In the genomic region with DNA sequence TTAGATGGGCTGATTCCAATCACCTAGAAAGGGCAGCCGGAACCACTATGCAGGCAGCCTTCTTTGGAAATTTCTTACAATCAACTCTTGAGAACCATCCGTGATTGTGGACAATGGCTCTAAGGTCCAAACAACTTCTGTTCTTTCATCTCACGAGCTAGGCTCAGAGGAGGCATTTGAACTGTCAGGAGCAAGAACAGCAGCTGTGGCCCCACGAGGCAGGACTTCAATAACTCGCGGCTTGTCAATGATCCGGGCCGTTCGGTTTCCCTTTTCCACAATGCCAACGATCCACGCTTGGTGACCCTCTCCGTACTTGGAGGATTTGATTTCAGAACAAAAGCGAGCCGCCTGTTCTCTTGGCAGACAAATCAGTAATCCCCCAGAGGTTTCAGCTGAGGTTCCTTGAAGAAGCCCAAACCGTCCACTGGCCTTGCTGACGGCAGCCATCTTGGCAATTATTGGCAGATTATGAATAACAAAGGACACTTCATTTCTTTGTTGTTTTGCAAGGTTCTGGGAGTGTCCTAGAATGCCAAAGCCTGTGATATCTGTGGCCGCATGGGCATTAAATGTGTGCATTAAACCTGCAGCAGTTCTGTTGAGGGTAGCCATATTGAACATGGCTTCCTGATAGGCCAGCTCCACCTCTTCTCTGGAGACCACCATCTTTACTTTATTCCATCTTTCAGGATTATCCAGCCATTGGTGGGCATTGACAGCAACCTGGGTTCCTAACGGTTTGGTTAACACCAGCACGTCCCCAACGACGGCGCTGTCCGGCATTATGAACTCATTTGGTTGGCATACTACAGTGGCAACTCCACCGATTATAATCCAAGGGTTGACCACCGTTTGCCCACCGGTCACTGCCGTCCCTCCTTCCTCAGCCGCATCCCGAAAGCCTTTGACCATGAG, we compare ENCODE assay signal across 9 cellular contexts. TPM values are rescaled to one million over a fixed set of nuclear protein-coding genes. Genes with fewer than 3 reads are reported as not detected.
DNase-seq lines count a peak whose midpoint lies in the region; ATAC-seq and TF ChIP-seq lines count a peak whose summit lies in the region.
"Had no signal": no experiment of that assay in that cellular context is flagged by ENCODE, and none has a peak within 500 bp of the region (broad histone marks: within the 10 kb centered on the region; RNA-seq: fewer than 3 reads in every experiment).

No MANE protein-coding gene starts in this region.

- peaks cover 18% of the 10 kb centered on the region for H3K9me3 Mint-ChIP-seq in progenitor cell of endocrine pancreas (ENCODE audit: low read depth)

- H3K4me3 ChIP-seq in DOHH2 (ENCODE audit: low read length) (peak overlapping the region; percentile 91), PC-3 (ENCODE audit: low read length) (peak overlapping the region; percentile 96), epithelial cell of proximal tubule (ENCODE audit: low read depth, low read length) (peak overlapping the region; percentile 98)

- TF ChIP-seq CTCF in DOHH2 (IDR thresholded peaks at IDR 0.05; ENCODE audit: low read depth, low read length, poor library complexity, severe bottlenecking) (no peak), PC-3 (conservative IDR thresholded peaks at IDR 0.05; ENCODE audit: low read depth, low read length) (no peak), epithelial cell of proximal tubule (conservative IDR thresholded peaks at IDR 0.05; ENCODE audit: low read depth, low read length) (no peak), progenitor cell of endocrine pancreas (IDR thresholded peaks at IDR 0.05; ENCODE audit: unreplicated experiment) (no peak)

- no peaks in the 10 kb centered on the region for H3K27me3 ChIP-seq in DOHH2 (ENCODE audit: control insufficient read depth, low read length)
- no peaks in the 10 kb centered on the region for H3K27me3 ChIP-seq in PC-3 (ENCODE audit: low read length)

- peak overlapping the region; percentile 81 for H3K4me3 Mint-ChIP-seq in progenitor cell of endocrine pancreas (ENCODE audit: low read depth)

- H3K27me3 Mint-ChIP-seq in progenitor cell of endocrine pancreas: no peaks in the 10 kb centered on the region

- BruUV-seq in PC-3 (replicated peaks; lab: Mats Ljungman, UMichigan): TSS peak; percentile 68

- H3K27ac Mint-ChIP-seq in progenitor cell of endocrine pancreas: peak overlapping the region; percentile 80

- ATAC-seq in PC-3 (no peak), HG03432 (IDR thresholded peaks at IDR 0.05; ENCODE audit: unreplicated experiment) (no peak), HG02678 (IDR thresholded peaks at IDR 0.05; ENCODE audit: unreplicated experiment) (no peak)

- H3K4me1 Mint-ChIP-seq in progenitor cell of endocrine pancreas (ENCODE audit: low read depth): peaks cover 11% of the 10 kb centered on the region

- peaks cover 42% of the 10 kb centered on the region for H3K79me2 ChIP-seq in DOHH2 (ENCODE audit: control insufficient read depth, low read length)
- peaks cover 24% of the 10 kb centered on the region for H3K79me2 ChIP-seq in PC-3 (ENCODE audit: low read length)

- H3K4me1 ChIP-seq in DOHH2 (ENCODE audit: control insufficient read depth, low read length) (peaks cover 58% of the 10 kb centered on the region), PC-3 (ENCODE audit: insufficient read depth, low read length) (peaks cover 19% of the 10 kb centered on the region)

- H3K9ac ChIP-seq in PC-3 (ENCODE audit: low read length): peak overlapping the region; percentile 94

- H3K9me2 ChIP-seq in DOHH2 (replicated peaks; ENCODE audit: control insufficient read depth, low read length) (no peaks in the 10 kb centered on the region), PC-3 (replicated peaks; ENCODE audit: low read length) (no peaks in the 10 kb centered on the region)

- H4K20me1 ChIP-seq in DOHH2 (ENCODE audit: control insufficient read depth, insufficient read depth, low read depth, low read length) (peaks cover 21% of the 10 kb centered on the region), PC-3 (ENCODE audit: low read length) (no peaks in the 10 kb centered on the region)

- H2AFZ ChIP-seq in PC-3 (ENCODE audit: low read length): peak overlapping the region; percentile 96

- peaks cover 30% of the 10 kb centered on the region for H3K36me3 Mint-ChIP-seq in progenitor cell of endocrine pancreas (ENCODE audit: insufficient read depth)

- DNase-seq in PC-3: no peak
- no peak for DNase-seq in epithelial cell of proximal tubule (ENCODE audit: low read depth)
- DNase-seq in progenitor cell of endocrine pancreas (ENCODE audit: low spot score, unreplicated experiment): no peak
- DNase-seq in germinal center (ENCODE audit: low spot score): no peak
- DNase-seq in stimulated activated CD4-positive, alpha-beta T cell treated with anti-CD3 and anti-CD28 coated beads, Interleukin-2, amount 100 ng/mL, for 48 hours: no peak

- CTCF ChIA-PET in PC-3 (lab: Charles Lee): interaction anchor here (0.6 kb wide), 1 partner anchor 55 kb away, joined by 5 read pairs; no protein-coding TSS in a partner anchor

- H3K9me3 ChIP-seq in DOHH2 (ENCODE audit: control insufficient read depth, insufficient read depth, low read length): no peaks in the 10 kb centered on the region
- H3K9me3 ChIP-seq in PC-3 (ENCODE audit: low read length): no peaks in the 10 kb centered on the region

- intact Hi-C loops in PC-3 (cut with micrococcal nuclease): loop anchor here (10.0 kb wide), 1 partner anchor 80 kb away; the partner anchor contains the start of gene ZNF768

- H3K36me3 ChIP-seq in DOHH2 (ENCODE audit: control insufficient read depth, low read length) (peaks cover 33% of the 10 kb centered on the region), PC-3 (ENCODE audit: low read depth, low read length) (no peaks in the 10 kb centered on the region)

- peak overlapping the region; percentile 76 for H3K27ac ChIP-seq in DOHH2 (ENCODE audit: low read depth, low read length)
- H3K27ac ChIP-seq in PC-3 (ENCODE audit: low read length): no peak overlapping the region

- H3F3A ChIP-seq in DOHH2 (ENCODE audit: control insufficient read depth, insufficient read depth): peaks cover 37% of the 10 kb centered on the region
- H3F3A ChIP-seq in PC-3 (ENCODE audit: low read length, unreplicated experiment): no peaks in the 10 kb centered on the region

- POLR2A ChIA-PET in PC-3 (lab: Charles Lee; ENCODE audit: unreplicated experiment): no interaction called here

- peak overlapping the region; percentile 96 for H3K4me2 ChIP-seq in DOHH2 (ENCODE audit: low read length)
- peak overlapping the region; percentile 98 for H3K4me2 ChIP-seq in PC-3 (ENCODE audit: low read length)

RNA-seq across cellular contexts. Expression of gene SEPHS2, which starts 1.2 kb away (rescaled TPM):
- total RNA-seq in PC-3 (2014; rRNA removed) (8.4 and 16.8 TPM in 2 replicates), epithelial cell of proximal tubule (17.6 and 27.6 TPM in 2 replicates), progenitor cell of endocrine pancreas (42.1 and 42.6 TPM in 2 replicates)

RNA-seq across cellular contexts. Expression of gene DCTPP1, which starts 14.7 kb away (rescaled TPM):
- total RNA-seq in PC-3 (2014; rRNA removed): 63.1 and 64.1 TPM in 2 replicates
- 108 and 136 TPM in 2 replicates for total RNA-seq in epithelial cell of proximal tubule
- 65.9 and 71.9 TPM in 2 replicates for total RNA-seq in progenitor cell of endocrine pancreas

RNA-seq across cellular contexts. Expression of gene ITGAL, which starts 28.1 kb away (rescaled TPM):
- total RNA-seq in PC-3 (2014; rRNA removed) (not detected in 2 replicates), epithelial cell of proximal tubule (not detected in 2 replicates), progenitor cell of endocrine pancreas (0.49 and 0.53 TPM in 2 replicates)
- total RNA-seq: dermis blood vessel endothelial cell had no signal

RNA-seq across cellular contexts. Expression of gene ZNF771, which starts 37.1 kb away (rescaled TPM):
- total RNA-seq in PC-3 (2014; rRNA removed) (3.6 and 4.3 TPM in 2 replicates), epithelial cell of proximal tubule (6.1 and 13.1 TPM in 2 replicates), progenitor cell of endocrine pancreas (13.2 and 13.7 TPM in 2 replicates)

RNA-seq across cellular contexts. Expression of gene ZNF48, which starts 49.3 kb away (rescaled TPM):
- 8.9 and 14.2 TPM in 2 replicates for total RNA-seq in PC-3 (2014; rRNA removed)
- total RNA-seq in epithelial cell of proximal tubule: 12.6 and 15.6 TPM in 2 replicates
- 59.7 and 62.6 TPM in 2 replicates for total RNA-seq in progenitor cell of endocrine pancreas
